Comparison of ENCODE assay signal across 10 cellular contexts in the genomic region with DNA sequence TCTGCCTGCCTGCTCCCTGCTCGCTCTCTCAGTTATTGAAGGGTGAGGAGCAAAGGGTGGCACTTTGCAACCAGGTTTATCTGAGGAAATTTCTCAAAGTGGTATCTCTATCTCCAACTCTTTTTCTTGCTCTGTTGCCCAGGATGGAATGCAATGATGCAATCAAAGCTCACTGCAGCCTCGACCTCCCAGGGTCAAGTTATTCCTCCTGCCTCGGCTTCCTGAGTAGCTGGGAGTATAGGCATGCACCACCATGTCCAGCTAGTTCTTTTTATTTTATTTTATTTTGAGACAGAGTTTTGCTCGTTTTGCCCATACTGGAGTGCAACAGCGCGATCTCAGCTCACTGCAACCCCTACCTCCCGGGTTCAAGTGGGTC. TPM values are rescaled to one million over a fixed set of nuclear protein-coding genes. Genes with fewer than 3 reads are reported as not detected.
DNase-seq lines count a peak whose midpoint lies in the region; ATAC-seq and TF ChIP-seq lines count a peak whose summit lies in the region.
"Had no signal": no experiment of that assay in that cellular context is flagged by ENCODE, and none has a peak within 500 bp of the region (broad histone marks: within the 10 kb centered on the region; RNA-seq: fewer than 3 reads in every experiment).

No MANE protein-coding gene starts in this region.

- BruUV-seq in A673 (replicated peaks; lab: Mats Ljungman, UMichigan) (no TSS peak), OCI-LY7 (replicated peaks; lab: Mats Ljungman, UMichigan) (no TSS peak)

- no peak for ATAC-seq in WTC11
- ATAC-seq: activated CD4-positive, alpha-beta T cell treated with anti-CD3 and anti-CD28 coated beads for 36 hours had no signal

- H3K27ac ChIP-seq in A673 (ENCODE audit: low read depth, low read length, poor library complexity, severe bottlenecking) (peak overlapping the region; percentile 61), OCI-LY7 (ENCODE audit: low read depth, low read length, poor library complexity, severe bottlenecking) (no peak overlapping the region)

- H3K4me1 ChIP-seq in A673 (ENCODE audit: insufficient read depth, low read length, poor library complexity, severe bottlenecking) (peaks cover 8% of the 10 kb centered on the region), OCI-LY7 (ENCODE audit: insufficient read depth, low read length, poor library complexity, severe bottlenecking) (peaks cover 25% of the 10 kb centered on the region)

- no peak overlapping the region for H3K4me3 ChIP-seq in A673 (ENCODE audit: low read depth, low read length, poor library complexity, severe bottlenecking)
- H3K4me3 ChIP-seq in kidney epithelial cell (ENCODE audit: low read depth, low read length) = no peak overlapping the region
- H3K4me3 ChIP-seq in OCI-LY7 (ENCODE audit: low read depth, low read length, poor library complexity, severe bottlenecking) = no peak overlapping the region

- H3K4me3 Mint-ChIP-seq in WTC11 = no peak overlapping the region
- H3K4me3 Mint-ChIP-seq: activated CD4-positive, alpha-beta T cell treated with anti-CD3 and anti-CD28 coated beads for 36 hours had no signal

- intact Hi-C loops in A673 (cut with micrococcal nuclease; ENCODE audit: unreplicated experiment) (no loop called here), OCI-LY7 (cut with micrococcal nuclease; ENCODE audit: unreplicated experiment) (no loop called here)

- H3K27ac Mint-ChIP-seq in WTC11 = peak overlapping the region; percentile 72
- H3K27ac Mint-ChIP-seq: activated CD4-positive, alpha-beta T cell treated with anti-CD3 and anti-CD28 coated beads for 36 hours had no signal

- no peaks in the 10 kb centered on the region for H3K9me3 ChIP-seq in A673 (ENCODE audit: low read depth, low read length, poor library complexity, severe bottlenecking)
- no peaks in the 10 kb centered on the region for H3K9me3 ChIP-seq in OCI-LY7 (ENCODE audit: low read length)

- no peak overlapping the region for H3K4me2 ChIP-seq in OCI-LY7 (ENCODE audit: low read length)

- no peaks in the 10 kb centered on the region for H3K27me3 Mint-ChIP-seq in WTC11 (ENCODE audit: low read depth)
- H3K27me3 Mint-ChIP-seq: activated CD4-positive, alpha-beta T cell treated with anti-CD3 and anti-CD28 coated beads for 36 hours had no signal

- CTCF ChIA-PET in A673 (lab: Charles Lee) (no interaction called here), WTC11 (lab: Charles Lee) (interaction anchor here (1.0 to 4.3 kb wide), 9 partner anchors 29 to 82 kb away, joined by 3 to 27 read pairs (median 8); a partner anchor contains a TSS), OCI-LY7 (lab: Charles Lee; ENCODE audit: unreplicated experiment) (no interaction called here)

- no peaks in the 10 kb centered on the region for H4K20me1 ChIP-seq in OCI-LY7 (ENCODE audit: insufficient read depth, low read length)

- H3K27me3 ChIP-seq in A673 (replicated peaks; ENCODE audit: insufficient read depth, low read depth, low read length, poor library complexity) = no peaks in the 10 kb centered on the region
- H3K27me3 ChIP-seq in kidney epithelial cell (ENCODE audit: control insufficient read depth, insufficient read depth, low read length) = no peaks in the 10 kb centered on the region

- no peaks in the 10 kb centered on the region for H3K9me2 ChIP-seq in OCI-LY7 (ENCODE audit: insufficient read depth, low read length)

- no peaks in the 10 kb centered on the region for H3K36me3 ChIP-seq in A673 (ENCODE audit: insufficient read depth, low read length, poor library complexity, severe bottlenecking)
- H3K36me3 ChIP-seq in kidney epithelial cell (ENCODE audit: control insufficient read depth, insufficient read depth, low read length) = no peaks in the 10 kb centered on the region
- peaks cover 10% of the 10 kb centered on the region; the same call in 1 of the 2 replicates for H3K36me3 ChIP-seq in OCI-LY7 (ENCODE audit: insufficient read depth, low read length)

- H2AFZ ChIP-seq in OCI-LY7 (ENCODE audit: low read length) = no peak overlapping the region

- H3K36me3 Mint-ChIP-seq in WTC11 = peaks cover 7% of the 10 kb centered on the region

- peaks cover 19% of the 10 kb centered on the region; the same call in 1 of the 2 replicates for H3K79me2 ChIP-seq in OCI-LY7 (ENCODE audit: insufficient read depth, low read depth, low read length)

- peaks cover 30% of the 10 kb centered on the region for H3K4me1 Mint-ChIP-seq in WTC11

- no peak for DNase-seq in A673 (ENCODE audit: low spot score)
- DNase-seq in WTC11 (ENCODE audit: low spot score) = no peak
- DNase-seq in kidney epithelial cell (ENCODE audit: low read depth) = peak; percentile 32
- no peak for DNase-seq in NK-92 treated with Interleukin-12 subunit alpha and Interleukin-12 subunit beta, amount 100 ng/mL, for 24 hours (lab: John Stamatoyannopoulos, UW)
- DNase-seq in OCI-LY7 (ENCODE audit: low spot score) = no peak
- no peak for DNase-seq in NCI-H1105 treated with DMSO at 0.1 percent for 48 hours (lab: John Stamatoyannopoulos, UW)
- DNase-seq: activated CD4-positive, alpha-beta T cell treated with anti-CD3 and anti-CD28 coated beads for 36 hours; SHP77 had no signal

- H3K9me3 Mint-ChIP-seq in WTC11 = no peaks in the 10 kb centered on the region
- H3K9me3 Mint-ChIP-seq: activated naive CD4-positive, alpha-beta T cell treated with anti-CD3 and anti-CD28 coated beads, Interleukin-2, amount 50 U/mL, for 72 hours had no signal

- POLR2A ChIA-PET in A673 (lab: Charles Lee; ENCODE audit: low non-redundant PET) = no interaction called here
- POLR2A ChIA-PET in WTC11 (lab: Charles Lee) = interaction anchor here (1.2 to 1.4 kb wide), 2 partner anchors 28 to 54 kb away, joined by 3 to 6 read pairs; a partner anchor contains a TSS
- POLR2A ChIA-PET in OCI-LY7 (lab: Charles Lee) = no interaction called here

- TF ChIP-seq CTCF in A673 (conservative IDR thresholded peaks at IDR 0.05; ENCODE audit: low read depth, low read length) = no peak
- no peak for TF ChIP-seq CTCF in WTC11 (IDR thresholded peaks at IDR 0.05)
- no peak for TF ChIP-seq CTCF in kidney epithelial cell (IDR thresholded peaks at IDR 0.05; ENCODE audit: insufficient read depth, low read length, poor library complexity, severe bottlenecking)
- TF ChIP-seq CTCF in OCI-LY7 (conservative IDR thresholded peaks at IDR 0.05; ENCODE audit: low read length) = no peak

TF ChIP-seq in WTC11, 78 proteins besides CTCF, POLR2A, EP300 and RAD21:
- TF ChIP-seq ZBTB21 (CRISPR knock-in tag; IDR thresholded peaks at IDR 0.05; ENCODE audit: borderline replicate concordance) (no peak), OVOL2 (CRISPR knock-in tag; IDR thresholded peaks at IDR 0.05; ENCODE audit: borderline replicate concordance) (no peak), NR3C1 (CRISPR knock-in tag; conservative IDR thresholded peaks at IDR 0.05; ENCODE audit: low read depth) (no peak), GABPB1 (CRISPR knock-in tag; IDR thresholded peaks at IDR 0.05) (peak; percentile 87)
- TF ChIP-seq, protein P1, sequence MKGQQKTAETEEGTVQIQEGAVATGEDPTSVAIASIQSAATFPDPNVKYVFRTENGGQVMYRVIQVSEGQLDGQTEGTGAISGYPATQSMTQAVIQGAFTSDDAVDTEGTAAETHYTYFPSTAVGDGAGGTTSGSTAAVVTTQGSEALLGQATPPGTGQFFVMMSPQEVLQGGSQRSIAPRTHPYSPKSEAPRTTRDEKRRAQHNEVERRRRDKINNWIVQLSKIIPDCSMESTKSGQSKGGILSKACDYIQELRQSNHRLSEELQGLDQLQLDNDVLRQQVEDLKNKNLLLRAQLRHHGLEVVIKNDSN (CRISPR knock-in tag; IDR thresholded peaks at IDR 0.05) = no peak
- TF ChIP-seq, protein P2, sequence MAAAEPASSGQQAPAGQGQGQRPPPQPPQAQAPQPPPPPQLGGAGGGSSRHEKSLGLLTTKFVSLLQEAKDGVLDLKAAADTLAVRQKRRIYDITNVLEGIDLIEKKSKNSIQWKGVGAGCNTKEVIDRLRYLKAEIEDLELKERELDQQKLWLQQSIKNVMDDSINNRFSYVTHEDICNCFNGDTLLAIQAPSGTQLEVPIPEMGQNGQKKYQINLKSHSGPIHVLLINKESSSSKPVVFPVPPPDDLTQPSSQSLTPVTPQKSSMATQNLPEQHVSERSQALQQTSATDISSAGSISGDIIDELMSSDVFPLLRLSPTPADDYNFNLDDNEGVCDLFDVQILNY (CRISPR knock-in tag; IDR thresholded peaks at IDR 0.05) = no peak
- TF ChIP-seq, protein P3, sequence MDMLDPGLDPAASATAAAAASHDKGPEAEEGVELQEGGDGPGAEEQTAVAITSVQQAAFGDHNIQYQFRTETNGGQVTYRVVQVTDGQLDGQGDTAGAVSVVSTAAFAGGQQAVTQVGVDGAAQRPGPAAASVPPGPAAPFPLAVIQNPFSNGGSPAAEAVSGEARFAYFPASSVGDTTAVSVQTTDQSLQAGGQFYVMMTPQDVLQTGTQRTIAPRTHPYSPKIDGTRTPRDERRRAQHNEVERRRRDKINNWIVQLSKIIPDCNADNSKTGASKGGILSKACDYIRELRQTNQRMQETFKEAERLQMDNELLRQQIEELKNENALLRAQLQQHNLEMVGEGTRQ (CRISPR knock-in tag; IDR thresholded peaks at IDR 0.05) = no peak

RNA-seq across cellular contexts. Expression of a gene that starts 4.9 kb away (rescaled TPM):
- total RNA-seq in A673 (2021) (17.1 and 20.8 TPM in 2 replicates), WTC11 (2021) (29.6 to 42.4 TPM (median 40.2 TPM) in 3 replicates), kidney epithelial cell (7.2 and 8.8 TPM in 2 replicates), OCI-LY7 (2022) (52.1 and 54.8 TPM in 2 replicates)
- total RNA-seq in OCI-LY7 (2014; rRNA removed; shearing (Covaris generic)) = 3.3 and 5.0 TPM in 2 replicates

RNA-seq across cellular contexts. Expression of a gene that starts 5.6 kb away (rescaled TPM):
- 167 and 179 TPM in 2 replicates for total RNA-seq in A673 (2021)
- total RNA-seq in WTC11 (2021) = 215 to 227 TPM (median 218 TPM) in 3 replicates
- 84.4 and 110 TPM in 2 replicates for total RNA-seq in kidney epithelial cell
- 315 and 328 TPM in 2 replicates for total RNA-seq in OCI-LY7 (2014; rRNA removed; shearing (Covaris generic))
- total RNA-seq in OCI-LY7 (2022) = 214 and 244 TPM in 2 replicates

RNA-seq across cellular contexts. Expression of a gene that starts 28.5 kb away (rescaled TPM):
- total RNA-seq in A673 (2021) (7.2 and 8.5 TPM in 2 replicates), WTC11 (2021) (10.4 to 13.8 TPM (median 10.6 TPM) in 3 replicates), kidney epithelial cell (25.8 and 40.2 TPM in 2 replicates), OCI-LY7 (2022) (5.2 and 5.5 TPM in 2 replicates)
- total RNA-seq in OCI-LY7 (2014; rRNA removed; shearing (Covaris generic)) = 4.0 and 6.5 TPM in 2 replicates

RNA-seq across cellular contexts. Expression of a gene that starts 28.7 kb away (rescaled TPM):
- 34.1 and 38.8 TPM in 2 replicates for total RNA-seq in A673 (2021)
- total RNA-seq in WTC11 (2021) = 55.6 to 62.9 TPM (median 59.9 TPM) in 3 replicates
- 20.0 and 30.4 TPM in 2 replicates for total RNA-seq in kidney epithelial cell
- total RNA-seq in OCI-LY7 (2014; rRNA removed; shearing (Covaris generic)) = 34.9 and 39.3 TPM in 2 replicates
- total RNA-seq in OCI-LY7 (2022) = 32.5 and 34.6 TPM in 2 replicates

RNA-seq across cellular contexts. Expression of a gene that starts 29.9 kb away (rescaled TPM):
- total RNA-seq in A673 (2021) (0.75 and 0.85 TPM in 2 replicates), WTC11 (2021) (not detected in 3 replicates), kidney epithelial cell (not detected in 2 replicates), OCI-LY7 (2022) (not detected in 2 replicates)
- not detected in 2 replicates for total RNA-seq in OCI-LY7 (2014; rRNA removed; shearing (Covaris generic))
- total RNA-seq: activated naive CD4-positive, alpha-beta T cell treated with anti-CD3 and anti-CD28 coated beads, Interleukin-2, amount 50 U/mL, for 72 hours; mesenteric fat pad had no signal
